Comparison of ENCODE assay signal across 44 cellular contexts in the genomic region with DNA sequence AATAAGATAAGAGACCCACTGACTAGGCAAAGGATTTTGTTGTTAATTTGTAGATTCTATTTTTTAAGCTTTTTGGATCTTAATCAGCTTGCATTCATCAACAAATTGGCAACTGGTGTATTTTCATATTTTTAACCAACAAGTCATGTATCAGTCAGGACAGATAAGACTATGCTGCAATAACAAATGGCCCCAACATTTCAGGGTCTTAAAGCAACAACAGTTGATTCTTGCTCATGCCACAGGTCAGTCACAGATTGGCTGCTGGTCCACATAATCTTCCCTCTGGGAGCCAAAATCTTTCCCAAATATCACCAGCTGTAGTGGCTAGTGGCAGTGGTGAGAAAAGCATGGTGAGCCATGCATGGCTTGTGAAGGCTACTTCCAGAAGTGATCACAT. TPM values are rescaled to one million over a fixed set of nuclear protein-coding genes. Genes with fewer than 3 reads are reported as not detected.
"Had no signal": no experiment of that assay in that cellular context is flagged by ENCODE, and none has a peak within 500 bp of the region (broad histone marks: within the 10 kb centered on the region; RNA-seq: fewer than 3 reads in every experiment).

No MANE protein-coding gene starts in this region.

- FAIRE-seq: astrocyte, bronchial epithelial cell had no signal

- H3K36me3 ChIP-seq: adrenal gland, ascending aorta, brain microvascular endothelial cell, breast epithelium, cardiac muscle cell had no signal

- H3K27ac Mint-ChIP-seq: activated naive CD4-positive, alpha-beta T cell treated with anti-CD3 and anti-CD28 coated beads for 36 hours; activated naive CD4-positive, alpha-beta T cell treated with anti-CD3 and anti-CD28 coated beads, Interleukin-2, amount 10 ng/mL, durations not matched to agents 7 days and 5 days; activated naive CD4-positive, alpha-beta T cell treated with anti-CD3 and anti-CD28 coated beads, Interleukin-2, amount 50 U/mL, for 24 hours; activated naive CD4-positive, alpha-beta T cell treated with anti-CD3 and anti-CD28 coated beads, Interleukin-2, amount 50 U/mL, for 72 hours; activated naive CD8-positive, alpha-beta T cell; activated naive CD8-positive, alpha-beta T cell treated with anti-CD3 and anti-CD28 coated beads for 36 hours; activated naive CD8-positive, alpha-beta T cell treated with anti-CD3 and anti-CD28 coated beads, Interleukin-2, amount 10 ng/mL, durations not matched to agents 7 days and 5 days; activated naive CD8-positive, alpha-beta T cell treated with anti-CD3 and anti-CD28 coated beads, Interleukin-2, amount 50 U/mL, for 24 hours; activated T-cell treated with anti-CD3 and anti-CD28 coated beads, Interleukin-2, amount 50 U/mL, for 24 hours; activated T-cell treated with anti-CD3 and anti-CD28 coated beads, Interleukin-2, amount 50 U/mL, for 72 hours; activated T-helper 1 cell treated with anti-CD3 and anti-CD28 coated beads, Interleukin-12 subunit alpha, Interleukin-12 subunit beta, Interleukin-2, Interleukin-4 antibody, amounts not matched to agents 30 ng/mL and 10 ng/mL and 1 ng/mL, durations not matched to agents 14 hours and 24 hours and 36 hours; activated T-helper 17 cell treated with anti-CD3 and anti-CD28 coated beads, Interleukin-2, amount 50 U/mL, for 72 hours; activated T-helper 2 cell treated with anti-CD3 and anti-CD28 coated beads, Interferon-gamma antibody, Interleukin-2, Interleukin-4, amounts not matched to agents 10 μg/mL and 5 μg/mL and 100 μg/mL, durations not matched to agents 14 hours and 24 hours and 36 hours; brain had no signal

- H3K27me3 Mint-ChIP-seq: activated naive CD4-positive, alpha-beta T cell treated with anti-CD3 and anti-CD28 coated beads, Interleukin-2, amount 10 ng/mL, durations not matched to agents 7 days and 5 days had no signal

- H3K4me3 ChIP-seq: adrenal gland, ascending aorta, body of pancreas, breast epithelium, cardiac muscle cell had no signal

- H3K36me3 Mint-ChIP-seq: activated naive CD4-positive, alpha-beta T cell treated with anti-CD3 and anti-CD28 coated beads, Interleukin-2, amount 10 ng/mL, durations not matched to agents 7 days and 5 days; activated naive CD4-positive, alpha-beta T cell treated with anti-CD3 and anti-CD28 coated beads, Interleukin-2, amount 50 U/mL, for 72 hours; activated naive CD8-positive, alpha-beta T cell; activated naive CD8-positive, alpha-beta T cell treated with anti-CD3 and anti-CD28 coated beads for 36 hours; activated naive CD8-positive, alpha-beta T cell treated with anti-CD3 and anti-CD28 coated beads, Interleukin-2, amount 10 ng/mL, durations not matched to agents 7 days and 5 days; brain had no signal

- H3K27me3 ChIP-seq: ascending aorta, body of pancreas, brain microvascular endothelial cell, breast epithelium, cardiac muscle cell had no signal

- H3K4me3 Mint-ChIP-seq: activated naive CD4-positive, alpha-beta T cell treated with anti-CD3 and anti-CD28 coated beads for 36 hours; activated naive CD4-positive, alpha-beta T cell treated with anti-CD3 and anti-CD28 coated beads, Interleukin-2, amount 10 ng/mL, durations not matched to agents 7 days and 5 days; activated naive CD4-positive, alpha-beta T cell treated with anti-CD3 and anti-CD28 coated beads, Interleukin-2, amount 50 U/mL, for 24 hours; activated naive CD8-positive, alpha-beta T cell; activated naive CD8-positive, alpha-beta T cell treated with anti-CD3 and anti-CD28 coated beads for 36 hours; activated naive CD8-positive, alpha-beta T cell treated with anti-CD3 and anti-CD28 coated beads, Interleukin-2, amount 10 ng/mL, durations not matched to agents 7 days and 5 days; activated naive CD8-positive, alpha-beta T cell treated with anti-CD3 and anti-CD28 coated beads, Interleukin-2, amount 50 U/mL, for 24 hours; activated T-cell treated with anti-CD3 and anti-CD28 coated beads, Interleukin-2, amount 50 U/mL, for 24 hours; activated T-cell treated with anti-CD3 and anti-CD28 coated beads, Interleukin-2, amount 50 U/mL, for 4 hours; activated T-cell treated with anti-CD3 and anti-CD28 coated beads, Interleukin-2, amount 50 U/mL, for 72 hours; activated T-helper 1 cell treated with anti-CD3 and anti-CD28 coated beads, Interleukin-12 subunit alpha, Interleukin-12 subunit beta, Interleukin-2, Interleukin-4 antibody, amounts not matched to agents 30 ng/mL and 10 ng/mL and 1 ng/mL, durations not matched to agents 14 hours and 24 hours and 36 hours; activated T-helper 17 cell treated with anti-CD3 and anti-CD28 coated beads, Interleukin-2, amount 50 U/mL, for 72 hours; brain; central memory CD8-positive, alpha-beta T cell had no signal

- DNase-seq: activated effector memory CD4-positive, alpha-beta T cell treated with anti-CD3 and anti-CD28 coated beads, Interleukin-2, amount 50 U/mL, for 16 hours; activated effector memory CD4-positive, alpha-beta T cell treated with Interleukin-2 at 50 U/mL for 16 hours; activated gamma-delta T cell; activated gamma-delta T cell treated with Interleukin-2 at 50 U/mL for 16 hours; activated naive CD4-positive, alpha-beta T cell; activated naive CD4-positive, alpha-beta T cell treated with anti-CD3 and anti-CD28 coated beads for 36 hours; activated naive CD4-positive, alpha-beta T cell treated with anti-CD3 and anti-CD28 coated beads, Interleukin-2, amount 10 ng/mL, durations not matched to agents 7 days and 5 days; activated naive CD4-positive, alpha-beta T cell treated with anti-CD3 and anti-CD28 coated beads, Interleukin-2, amount 50 U/mL, for 16 hours; activated naive CD4-positive, alpha-beta T cell treated with Interleukin-2 at 50 U/mL for 16 hours; activated naive CD8-positive, alpha-beta T cell treated with anti-CD3 and anti-CD28 coated beads for 36 hours; activated naive CD8-positive, alpha-beta T cell treated with anti-CD3 and anti-CD28 coated beads, Interleukin-2, amount 10 ng/mL, durations not matched to agents 7 days and 5 days; activated naive CD8-positive, alpha-beta T cell treated with anti-CD3 and anti-CD28 coated beads, Interleukin-2, amount 50 U/mL, for 24 hours; activated T-cell treated with anti-CD3 and anti-CD28 coated beads, Interleukin-2, amount 50 U/mL, for 1 hour; activated T-cell treated with anti-CD3 and anti-CD28 coated beads, Interleukin-2, amount 50 U/mL, for 24 hours; activated T-cell treated with anti-CD3 and anti-CD28 coated beads, Interleukin-2, amount 50 U/mL, for 4 hours; activated T-cell treated with anti-CD3 and anti-CD28 coated beads, Interleukin-2, amount 50 U/mL, for 48 hours; activated T-cell treated with anti-CD3 and anti-CD28 coated beads, Interleukin-2, amount 50 U/mL, for 72 hours; adrenal gland; amniotic stem cell; amygdala; anterior cingulate cortex; aorta; body of pancreas; brain microvascular endothelial cell; caudate nucleus; central memory CD4-positive, alpha-beta T cell; cerebellar nuclear complex had no signal

- H3K4me1 ChIP-seq: adrenal gland, ascending aorta, body of pancreas, breast epithelium had no signal

- ATAC-seq: activated naive CD4-positive, alpha-beta T cell treated with anti-CD3 and anti-CD28 coated beads, Interleukin-2, amount 50 U/mL, for 72 hours; activated naive CD8-positive, alpha-beta T cell treated with anti-CD3 and anti-CD28 coated beads, Interleukin-2, amount 50 U/mL, for 24 hours; activated T-cell treated with anti-CD3 and anti-CD28 coated beads, Interleukin-2, amount 50 U/mL, for 4 hours; activated T-cell treated with anti-CD3 and anti-CD28 coated beads, Interleukin-2, amount 50 U/mL, for 72 hours; activated T-helper 17 cell treated with anti-CD3 and anti-CD28 coated beads, Interleukin-2, amount 50 U/mL, for 72 hours; body of pancreas had no signal

- H3K9me3 Mint-ChIP-seq: activated naive CD4-positive, alpha-beta T cell treated with anti-CD3 and anti-CD28 coated beads for 36 hours; activated naive CD4-positive, alpha-beta T cell treated with anti-CD3 and anti-CD28 coated beads, Interleukin-2, amount 10 ng/mL, durations not matched to agents 7 days and 5 days; activated T-cell treated with anti-CD3 and anti-CD28 coated beads, Interleukin-2, amount 50 U/mL, for 72 hours; activated T-helper 1 cell treated with anti-CD3 and anti-CD28 coated beads, Interleukin-12 subunit alpha, Interleukin-12 subunit beta, Interleukin-2, Interleukin-4 antibody, amounts not matched to agents 30 ng/mL and 10 ng/mL and 1 ng/mL, durations not matched to agents 14 hours and 24 hours and 36 hours; activated T-helper 17 cell treated with anti-CD3 and anti-CD28 coated beads, Interleukin-2, amount 50 U/mL, for 72 hours; activated T-helper 2 cell treated with anti-CD3 and anti-CD28 coated beads, Interferon-gamma antibody, Interleukin-2, Interleukin-4, amounts not matched to agents 10 μg/mL and 5 μg/mL and 100 μg/mL, durations not matched to agents 14 hours and 24 hours and 36 hours; central memory CD8-positive, alpha-beta T cell had no signal

- H3K27ac ChIP-seq: adrenal gland, ascending aorta, body of pancreas, brain microvascular endothelial cell, breast epithelium, cardiac muscle cell had no signal

- H3K9me3 ChIP-seq: adrenal gland, ascending aorta, breast epithelium had no signal

- H3K4me1 Mint-ChIP-seq: activated naive CD4-positive, alpha-beta T cell treated with anti-CD3 and anti-CD28 coated beads, Interleukin-2, amount 50 U/mL, for 24 hours; activated naive CD8-positive, alpha-beta T cell treated with anti-CD3 and anti-CD28 coated beads for 36 hours; activated naive CD8-positive, alpha-beta T cell treated with anti-CD3 and anti-CD28 coated beads, Interleukin-2, amount 10 ng/mL, durations not matched to agents 7 days and 5 days; activated naive CD8-positive, alpha-beta T cell treated with anti-CD3 and anti-CD28 coated beads, Interleukin-2, amount 50 U/mL, for 24 hours; activated T-helper 17 cell treated with anti-CD3 and anti-CD28 coated beads, Interleukin-2, amount 50 U/mL, for 72 hours; brain; central memory CD8-positive, alpha-beta T cell had no signal

RNA-seq across cellular contexts. Expression of gene SERPINA12, which starts 21.9 kb away (rescaled TPM):
- total RNA-seq: activated naive CD4-positive, alpha-beta T cell treated with anti-CD3 and anti-CD28 coated beads for 36 hours; activated naive CD4-positive, alpha-beta T cell treated with anti-CD3 and anti-CD28 coated beads, Interleukin-2, amount 50 U/mL, for 72 hours; activated naive CD8-positive, alpha-beta T cell treated with anti-CD3 and anti-CD28 coated beads for 36 hours; activated naive CD8-positive, alpha-beta T cell treated with anti-CD3 and anti-CD28 coated beads, Interleukin-2, amount 10 ng/mL, durations not matched to agents 7 days and 5 days; activated T-cell treated with anti-CD3 and anti-CD28 coated beads, Interleukin-2, amount 50 U/mL, for 4 hours; activated T-cell treated with anti-CD3 and anti-CD28 coated beads, Interleukin-2, amount 50 U/mL, for 72 hours; activated T-helper 1 cell treated with anti-CD3 and anti-CD28 coated beads, Interleukin-12 subunit alpha, Interleukin-12 subunit beta, Interleukin-2, Interleukin-4 antibody, amounts not matched to agents 30 ng/mL and 10 ng/mL and 1 ng/mL, durations not matched to agents 14 hours and 24 hours and 36 hours; activated T-helper 17 cell treated with anti-CD3 and anti-CD28 coated beads, Interleukin-2, amount 50 U/mL, for 72 hours; activated T-helper 2 cell treated with anti-CD3 and anti-CD28 coated beads, Interferon-gamma antibody, Interleukin-2, Interleukin-4, amounts not matched to agents 10 μg/mL and 5 μg/mL and 100 μg/mL, durations not matched to agents 14 hours and 24 hours and 36 hours; adrenal gland; aorta; ascending aorta; astrocyte; body of pancreas; breast epithelium; bronchial epithelial cell; cardiac muscle cell; cardiac septum; cerebellum; chondrocyte had no signal
- polyA plus RNA-seq: adipose tissue, adrenal gland, aorta, cardiac muscle cell had no signal

RNA-seq across cellular contexts. Expression of gene SERPINA4, which starts 30.1 kb away (rescaled TPM):
- total RNA-seq: activated naive CD4-positive, alpha-beta T cell treated with anti-CD3 and anti-CD28 coated beads for 36 hours; activated naive CD4-positive, alpha-beta T cell treated with anti-CD3 and anti-CD28 coated beads, Interleukin-2, amount 50 U/mL, for 72 hours; activated naive CD8-positive, alpha-beta T cell treated with anti-CD3 and anti-CD28 coated beads for 36 hours; activated naive CD8-positive, alpha-beta T cell treated with anti-CD3 and anti-CD28 coated beads, Interleukin-2, amount 10 ng/mL, durations not matched to agents 7 days and 5 days; activated T-cell treated with anti-CD3 and anti-CD28 coated beads, Interleukin-2, amount 50 U/mL, for 4 hours; activated T-cell treated with anti-CD3 and anti-CD28 coated beads, Interleukin-2, amount 50 U/mL, for 72 hours; activated T-helper 1 cell treated with anti-CD3 and anti-CD28 coated beads, Interleukin-12 subunit alpha, Interleukin-12 subunit beta, Interleukin-2, Interleukin-4 antibody, amounts not matched to agents 30 ng/mL and 10 ng/mL and 1 ng/mL, durations not matched to agents 14 hours and 24 hours and 36 hours; activated T-helper 17 cell treated with anti-CD3 and anti-CD28 coated beads, Interleukin-2, amount 50 U/mL, for 72 hours; activated T-helper 2 cell treated with anti-CD3 and anti-CD28 coated beads, Interferon-gamma antibody, Interleukin-2, Interleukin-4, amounts not matched to agents 10 μg/mL and 5 μg/mL and 100 μg/mL, durations not matched to agents 14 hours and 24 hours and 36 hours; aorta; ascending aorta; astrocyte; breast epithelium; bronchial epithelial cell; cardiac muscle cell; cardiac septum; cerebellum; chondrocyte had no signal
- polyA plus RNA-seq: adrenal gland, aorta, cardiac muscle cell had no signal

RNA-seq across cellular contexts. Expression of gene SERPINA5, which starts 50.0 kb away (rescaled TPM):
- total RNA-seq: activated naive CD4-positive, alpha-beta T cell treated with anti-CD3 and anti-CD28 coated beads for 36 hours; activated naive CD4-positive, alpha-beta T cell treated with anti-CD3 and anti-CD28 coated beads, Interleukin-2, amount 50 U/mL, for 72 hours; activated naive CD8-positive, alpha-beta T cell treated with anti-CD3 and anti-CD28 coated beads for 36 hours; activated naive CD8-positive, alpha-beta T cell treated with anti-CD3 and anti-CD28 coated beads, Interleukin-2, amount 10 ng/mL, durations not matched to agents 7 days and 5 days; activated T-cell treated with anti-CD3 and anti-CD28 coated beads, Interleukin-2, amount 50 U/mL, for 72 hours; activated T-helper 1 cell treated with anti-CD3 and anti-CD28 coated beads, Interleukin-12 subunit alpha, Interleukin-12 subunit beta, Interleukin-2, Interleukin-4 antibody, amounts not matched to agents 30 ng/mL and 10 ng/mL and 1 ng/mL, durations not matched to agents 14 hours and 24 hours and 36 hours; activated T-helper 17 cell treated with anti-CD3 and anti-CD28 coated beads, Interleukin-2, amount 50 U/mL, for 72 hours; activated T-helper 2 cell treated with anti-CD3 and anti-CD28 coated beads, Interferon-gamma antibody, Interleukin-2, Interleukin-4, amounts not matched to agents 10 μg/mL and 5 μg/mL and 100 μg/mL, durations not matched to agents 14 hours and 24 hours and 36 hours; bronchial epithelial cell; cardiac muscle cell had no signal
- polyA plus RNA-seq: cardiac muscle cell had no signal

RNA-seq across cellular contexts. Expression of gene SERPINA9, which starts 55.2 kb away (rescaled TPM):
- total RNA-seq: activated naive CD4-positive, alpha-beta T cell treated with anti-CD3 and anti-CD28 coated beads for 36 hours; activated naive CD4-positive, alpha-beta T cell treated with anti-CD3 and anti-CD28 coated beads, Interleukin-2, amount 50 U/mL, for 72 hours; activated naive CD8-positive, alpha-beta T cell treated with anti-CD3 and anti-CD28 coated beads for 36 hours; activated naive CD8-positive, alpha-beta T cell treated with anti-CD3 and anti-CD28 coated beads, Interleukin-2, amount 10 ng/mL, durations not matched to agents 7 days and 5 days; activated T-cell treated with anti-CD3 and anti-CD28 coated beads, Interleukin-2, amount 50 U/mL, for 4 hours; activated T-cell treated with anti-CD3 and anti-CD28 coated beads, Interleukin-2, amount 50 U/mL, for 72 hours; activated T-helper 1 cell treated with anti-CD3 and anti-CD28 coated beads, Interleukin-12 subunit alpha, Interleukin-12 subunit beta, Interleukin-2, Interleukin-4 antibody, amounts not matched to agents 30 ng/mL and 10 ng/mL and 1 ng/mL, durations not matched to agents 14 hours and 24 hours and 36 hours; activated T-helper 17 cell treated with anti-CD3 and anti-CD28 coated beads, Interleukin-2, amount 50 U/mL, for 72 hours; activated T-helper 2 cell treated with anti-CD3 and anti-CD28 coated beads, Interferon-gamma antibody, Interleukin-2, Interleukin-4, amounts not matched to agents 10 μg/mL and 5 μg/mL and 100 μg/mL, durations not matched to agents 14 hours and 24 hours and 36 hours; adrenal gland; aorta; ascending aorta; astrocyte; body of pancreas; breast epithelium; bronchial epithelial cell; cardiac muscle cell; cardiac septum; cerebellum; chondrocyte had no signal
- polyA plus RNA-seq: adipose tissue, adrenal gland, aorta, cardiac muscle cell had no signal
